In genomic region chr1:184954232-184954995, GRCh38 we compare ENCODE assay signal across 1 cellular context.
TF ChIP-seq lines count a peak whose summit lies in the region.

No MANE protein-coding gene starts in this region.

TF ChIP-seq in GM12878, 131 proteins besides CTCF, POLR2A, EP300 and RAD21 (continued from another document):
- TF ChIP-seq, protein P1, sequence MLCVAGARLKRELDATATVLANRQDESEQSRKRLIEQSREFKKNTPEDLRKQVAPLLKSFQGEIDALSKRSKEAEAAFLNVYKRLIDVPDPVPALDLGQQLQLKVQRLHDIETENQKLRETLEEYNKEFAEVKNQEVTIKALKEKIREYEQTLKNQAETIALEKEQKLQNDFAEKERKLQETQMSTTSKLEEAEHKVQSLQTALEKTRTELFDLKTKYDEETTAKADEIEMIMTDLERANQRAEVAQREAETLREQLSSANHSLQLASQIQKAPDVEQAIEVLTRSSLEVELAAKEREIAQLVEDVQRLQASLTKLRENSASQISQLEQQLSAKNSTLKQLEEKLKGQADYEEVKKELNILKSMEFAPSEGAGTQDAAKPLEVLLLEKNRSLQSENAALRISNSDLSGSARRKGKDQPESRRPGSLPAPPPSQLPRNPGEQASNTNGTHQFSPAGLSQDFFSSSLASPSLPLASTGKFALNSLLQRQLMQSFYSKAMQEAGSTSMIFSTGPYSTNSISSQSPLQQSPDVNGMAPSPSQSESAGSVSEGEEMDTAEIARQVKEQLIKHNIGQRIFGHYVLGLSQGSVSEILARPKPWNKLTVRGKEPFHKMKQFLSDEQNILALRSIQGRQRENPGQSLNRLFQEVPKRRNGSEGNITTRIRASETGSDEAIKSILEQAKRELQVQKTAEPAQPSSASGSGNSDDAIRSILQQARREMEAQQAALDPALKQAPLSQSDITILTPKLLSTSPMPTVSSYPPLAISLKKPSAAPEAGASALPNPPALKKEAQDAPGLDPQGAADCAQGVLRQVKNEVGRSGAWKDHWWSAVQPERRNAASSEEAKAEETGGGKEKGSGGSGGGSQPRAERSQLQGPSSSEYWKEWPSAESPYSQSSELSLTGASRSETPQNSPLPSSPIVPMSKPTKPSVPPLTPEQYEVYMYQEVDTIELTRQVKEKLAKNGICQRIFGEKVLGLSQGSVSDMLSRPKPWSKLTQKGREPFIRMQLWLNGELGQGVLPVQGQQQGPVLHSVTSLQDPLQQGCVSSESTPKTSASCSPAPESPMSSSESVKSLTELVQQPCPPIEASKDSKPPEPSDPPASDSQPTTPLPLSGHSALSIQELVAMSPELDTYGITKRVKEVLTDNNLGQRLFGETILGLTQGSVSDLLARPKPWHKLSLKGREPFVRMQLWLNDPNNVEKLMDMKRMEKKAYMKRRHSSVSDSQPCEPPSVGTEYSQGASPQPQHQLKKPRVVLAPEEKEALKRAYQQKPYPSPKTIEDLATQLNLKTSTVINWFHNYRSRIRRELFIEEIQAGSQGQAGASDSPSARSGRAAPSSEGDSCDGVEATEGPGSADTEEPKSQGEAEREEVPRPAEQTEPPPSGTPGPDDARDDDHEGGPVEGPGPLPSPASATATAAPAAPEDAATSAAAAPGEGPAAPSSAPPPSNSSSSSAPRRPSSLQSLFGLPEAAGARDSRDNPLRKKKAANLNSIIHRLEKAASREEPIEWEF (IDR thresholded peaks at IDR 0.05; ENCODE audit: insufficient replicate concordance, low read depth, low read length) = no peak
- 0 out of 2 replicates have a peak, but pooled peaks have one; percentile 0 for TF ChIP-seq TCF7 (IDR thresholded peaks at IDR 0.05; ENCODE audit: borderline replicate concordance)
